In genomic region chr1:93440272-93440671, GRCh38 we compare ENCODE assay signal across 23 cellular contexts.
"Had no signal": no experiment of that assay in that cellular context is flagged by ENCODE, and none has a peak within 500 bp of the region (broad histone marks: within the 10 kb centered on the region; RNA-seq: fewer than 3 reads in every experiment).

No MANE protein-coding gene starts in this region.

- H3K9me3 ChIP-seq: ascending aorta, breast epithelium, esophagus muscularis mucosa, gastroesophageal sphincter, heart left ventricle, pancreas, sigmoid colon, spleen, thoracic aorta had no signal

- H3K36me3 ChIP-seq: ascending aorta, breast epithelium, esophagus muscularis mucosa, gastroesophageal sphincter, heart left ventricle, pancreas, sigmoid colon, spleen, thoracic aorta had no signal

- DNase-seq: activated CD4-positive, alpha-beta T cell treated with anti-CD3 and anti-CD28 coated beads, Interleukin-2, amount 50 U/mL, for 1 hour; activated CD4-positive, CD25-positive, alpha-beta regulatory T cell treated with anti-CD3 and anti-CD28 coated beads, Interleukin-2, amount 50 U/mL, for 72 hours; activated CD8-positive, alpha-beta memory T cell treated with anti-CD3 and anti-CD28 coated beads for 24 hours; activated CD8-positive, alpha-beta memory T cell treated with anti-CD3 and anti-CD28 coated beads, Interleukin-2, amount 50 U/mL, for 48 hours; activated effector memory CD4-positive, alpha-beta T cell treated with anti-CD3 and anti-CD28 coated beads, Interleukin-2, amount 50 U/mL, for 16 hours; activated naive CD4-positive, alpha-beta T cell treated with anti-CD3 and anti-CD28 coated beads, Interleukin-2, amount 50 U/mL, for 16 hours; activated T-cell treated with anti-CD3 and anti-CD28 coated beads, Interleukin-2, amount 50 U/mL, for 48 hours; cerebellar nuclear complex; cortex of kidney; heart left ventricle; kidney; left ventricle myocardium superior; naive thymus-derived CD4-positive, alpha-beta T cell; pancreas; sigmoid colon; spleen; stimulated activated naive B cell treated with anti-CD40 and anti-IgM and Interleukin-4, amounts not matched to agents 10 μg/mL and 1 μg/mL and 100 μg/mL, for 72 hours; T1000 had no signal

- ATAC-seq: gastroesophageal sphincter; heart left ventricle; left ventricle myocardium superior; naive thymus-derived CD4-positive, alpha-beta T cell; pancreas; stimulated activated naive B cell treated with anti-CD40 and anti-IgM and Interleukin-4, amounts not matched to agents 10 μg/mL and 1 μg/mL and 100 μg/mL, for 72 hours had no signal

- H3K27me3 ChIP-seq: ascending aorta, breast epithelium, esophagus muscularis mucosa, gastroesophageal sphincter, heart left ventricle, pancreas, sigmoid colon had no signal

- H3K4me1 ChIP-seq: ascending aorta, breast epithelium, esophagus muscularis mucosa, gastroesophageal sphincter, sigmoid colon had no signal

- FAIRE-seq: kidney, pancreas had no signal

- H3K27ac ChIP-seq: ascending aorta, breast epithelium, esophagus muscularis mucosa, gastroesophageal sphincter, heart left ventricle, pancreas, sigmoid colon, spleen, thoracic aorta had no signal

- H3K4me3 ChIP-seq: ascending aorta, breast epithelium, esophagus muscularis mucosa, gastroesophageal sphincter, heart left ventricle, pancreas, sigmoid colon, spleen, thoracic aorta had no signal
